36 cellular contexts compared by ENCODE assay signal in the genomic region with DNA sequence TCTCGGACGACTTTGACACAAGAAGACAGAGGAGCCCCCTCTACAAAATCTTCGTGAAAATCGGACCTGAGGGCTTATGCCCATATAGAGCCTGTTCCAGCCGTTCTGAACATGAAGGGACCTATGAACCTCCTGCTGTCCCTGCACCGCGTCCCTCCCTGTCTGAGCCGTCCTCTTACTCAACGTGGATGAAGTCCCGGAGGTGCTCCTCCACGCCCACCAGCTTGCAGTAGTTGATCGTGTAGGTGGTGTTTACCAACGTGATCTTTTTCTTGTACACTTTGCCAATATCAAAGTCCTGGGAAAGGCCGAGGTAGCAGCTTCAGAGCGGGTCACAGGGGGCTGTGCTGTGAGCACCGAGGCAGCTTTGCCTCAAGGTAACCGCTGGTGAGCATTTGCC. TPM values are rescaled to one million over a fixed set of nuclear protein-coding genes. Genes with fewer than 3 reads are reported as not detected.
"Had no signal": no experiment of that assay in that cellular context is flagged by ENCODE, and none has a peak within 500 bp of the region (broad histone marks: within the 10 kb centered on the region; RNA-seq: fewer than 3 reads in every experiment).

No MANE protein-coding gene starts in this region.

- H3K27me3 ChIP-seq: adrenal gland had no signal

- H3K9me3 ChIP-seq: adrenal gland, body of pancreas, breast epithelium had no signal

- ATAC-seq: activated CD8-positive, alpha-beta T cell treated with anti-CD3 and anti-CD28 coated beads for 36 hours; activated naive CD4-positive, alpha-beta T cell treated with anti-CD3 and anti-CD28 coated beads, Interleukin-2, amount 50 U/mL, for 72 hours; activated T-cell treated with anti-CD3 and anti-CD28 coated beads, Interleukin-2, amount 50 U/mL, for 4 hours; activated T-cell treated with anti-CD3 and anti-CD28 coated beads, Interleukin-2, amount 50 U/mL, for 72 hours; activated T-helper 17 cell treated with anti-CD3 and anti-CD28 coated beads, Interleukin-2, amount 50 U/mL, for 72 hours; body of pancreas had no signal

- H3K36me3 ChIP-seq: adrenal gland, brain microvascular endothelial cell, breast epithelium had no signal

- H3K4me3 ChIP-seq: adrenal gland, body of pancreas, breast epithelium had no signal

- H3K27ac ChIP-seq: adrenal gland, body of pancreas, brain microvascular endothelial cell, breast epithelium, VCaP had no signal

- DNase-seq: activated B cell treated with CpG ODN at 0.5 μM for 24 hours; activated CD4-positive, alpha-beta memory T cell treated with anti-CD3 and anti-CD28 coated beads for 36 hours; activated CD4-positive, alpha-beta T cell treated with anti-CD3 and anti-CD28 coated beads for 4 hours; activated CD4-positive, alpha-beta T cell treated with anti-CD3 and anti-CD28 coated beads, Interleukin-2, amount 10 ng/mL, durations not matched to agents 24 days and 14 days; activated CD4-positive, alpha-beta T cell treated with anti-CD3 and anti-CD28 coated beads, Interleukin-2, amount 50 U/mL, for 1 hour; activated CD4-positive, alpha-beta T cell treated with anti-CD3 and anti-CD28 coated beads, Interleukin-2, amount 50 U/mL, for 4 hours; activated CD4-positive, CD25-positive, alpha-beta regulatory T cell treated with anti-CD3 and anti-CD28 coated beads, Interleukin-2, amount 50 U/mL, for 72 hours; activated CD8-positive, alpha-beta memory T cell treated with anti-CD3 and anti-CD28 coated beads, Interleukin-2, amount 50 U/mL, for 4 hours; activated CD8-positive, alpha-beta T cell treated with anti-CD3 and anti-CD28 coated beads for 36 hours; activated effector memory CD4-positive, alpha-beta T cell treated with anti-CD3 and anti-CD28 coated beads, Interleukin-2, amount 50 U/mL, for 16 hours; activated gamma-delta T cell treated with Interleukin-2 at 50 U/mL for 16 hours; activated naive CD4-positive, alpha-beta T cell; activated naive CD4-positive, alpha-beta T cell treated with anti-CD3 and anti-CD28 coated beads for 36 hours; activated naive CD4-positive, alpha-beta T cell treated with anti-CD3 and anti-CD28 coated beads, Interleukin-2, amount 50 U/mL, for 16 hours; activated naive CD8-positive, alpha-beta T cell treated with anti-CD3 and anti-CD28 coated beads for 36 hours; activated T-cell treated with anti-CD3 and anti-CD28 coated beads for 4 hours; activated T-cell treated with anti-CD3 and anti-CD28 coated beads, Interleukin-2, amount 50 U/mL, for 1 hour; activated T-cell treated with anti-CD3 and anti-CD28 coated beads, Interleukin-2, amount 50 U/mL, for 4 hours; activated T-cell treated with anti-CD3 and anti-CD28 coated beads, Interleukin-2, amount 50 U/mL, for 72 hours; adrenal gland; amniotic stem cell; aorta; body of pancreas; brain microvascular endothelial cell; central memory CD4-positive, alpha-beta T cell; T-helper 1 cell; T-helper 2 cell; T-helper 9 cell had no signal

RNA-seq across cellular contexts. Expression of gene CFAP74, which starts 40.0 kb away (rescaled TPM):
- total RNA-seq: activated B cell treated with CpG ODN at 0.5 μM for 24 hours; activated CD4-positive, alpha-beta memory T cell treated with anti-CD3 and anti-CD28 coated beads for 36 hours; activated CD4-positive, alpha-beta T cell treated with anti-CD3 and anti-CD28 coated beads, Interleukin-2, amount 10 ng/mL, durations not matched to agents 24 days and 14 days; activated CD8-positive, alpha-beta memory T cell treated with anti-CD3 and anti-CD28 coated beads for 36 hours; activated naive CD4-positive, alpha-beta T cell treated with anti-CD3 and anti-CD28 coated beads for 36 hours; activated naive CD4-positive, alpha-beta T cell treated with anti-CD3 and anti-CD28 coated beads, Interleukin-2, amount 50 U/mL, for 72 hours; activated T-cell treated with anti-CD3 and anti-CD28 coated beads, Interleukin-2, amount 50 U/mL, for 4 hours; activated T-cell treated with anti-CD3 and anti-CD28 coated beads, Interleukin-2, amount 50 U/mL, for 72 hours; activated T-helper 1 cell treated with anti-CD3 and anti-CD28 coated beads, Interleukin-12 subunit alpha, Interleukin-12 subunit beta, Interleukin-2, Interleukin-4 antibody, amounts not matched to agents 30 ng/mL and 10 ng/mL and 1 ng/mL, durations not matched to agents 14 hours and 24 hours and 36 hours; activated T-helper 17 cell treated with anti-CD3 and anti-CD28 coated beads, Interleukin-2, amount 50 U/mL, for 72 hours; astrocyte; cardiac septum had no signal
- polyA plus RNA-seq: aorta had no signal

RNA-seq across cellular contexts. Expression of gene TMEM52, which starts 44.5 kb away (rescaled TPM):
- total RNA-seq: aorta had no signal

RNA-seq across cellular contexts. Expression of gene CALML6, which starts 48.5 kb away (rescaled TPM):
- total RNA-seq: activated CD4-positive, alpha-beta T cell treated with anti-CD3 and anti-CD28 coated beads, Interleukin-2, amount 10 ng/mL, durations not matched to agents 24 days and 14 days had no signal

RNA-seq across cellular contexts. Expression of gene GABRD, which starts 55.6 kb away (rescaled TPM):
- total RNA-seq: activated B cell treated with CpG ODN at 0.5 μM for 24 hours; activated CD4-positive, alpha-beta memory T cell treated with anti-CD3 and anti-CD28 coated beads for 36 hours; activated CD4-positive, alpha-beta T cell treated with anti-CD3 and anti-CD28 coated beads, Interleukin-2, amount 10 ng/mL, durations not matched to agents 24 days and 14 days; activated CD8-positive, alpha-beta memory T cell treated with anti-CD3 and anti-CD28 coated beads for 36 hours; activated CD8-positive, alpha-beta T cell treated with anti-CD3 and anti-CD28 coated beads for 36 hours; activated naive CD4-positive, alpha-beta T cell treated with anti-CD3 and anti-CD28 coated beads for 36 hours; activated naive CD4-positive, alpha-beta T cell treated with anti-CD3 and anti-CD28 coated beads, Interleukin-2, amount 50 U/mL, for 72 hours; activated naive CD8-positive, alpha-beta T cell treated with anti-CD3 and anti-CD28 coated beads for 36 hours; activated T-cell treated with anti-CD3 and anti-CD28 coated beads, Interleukin-2, amount 50 U/mL, for 4 hours; activated T-cell treated with anti-CD3 and anti-CD28 coated beads, Interleukin-2, amount 50 U/mL, for 72 hours; activated T-helper 17 cell treated with anti-CD3 and anti-CD28 coated beads, Interleukin-2, amount 50 U/mL, for 72 hours; astrocyte; body of pancreas; breast epithelium had no signal
- polyA plus RNA-seq: aorta had no signal
